In the genomic region with DNA sequence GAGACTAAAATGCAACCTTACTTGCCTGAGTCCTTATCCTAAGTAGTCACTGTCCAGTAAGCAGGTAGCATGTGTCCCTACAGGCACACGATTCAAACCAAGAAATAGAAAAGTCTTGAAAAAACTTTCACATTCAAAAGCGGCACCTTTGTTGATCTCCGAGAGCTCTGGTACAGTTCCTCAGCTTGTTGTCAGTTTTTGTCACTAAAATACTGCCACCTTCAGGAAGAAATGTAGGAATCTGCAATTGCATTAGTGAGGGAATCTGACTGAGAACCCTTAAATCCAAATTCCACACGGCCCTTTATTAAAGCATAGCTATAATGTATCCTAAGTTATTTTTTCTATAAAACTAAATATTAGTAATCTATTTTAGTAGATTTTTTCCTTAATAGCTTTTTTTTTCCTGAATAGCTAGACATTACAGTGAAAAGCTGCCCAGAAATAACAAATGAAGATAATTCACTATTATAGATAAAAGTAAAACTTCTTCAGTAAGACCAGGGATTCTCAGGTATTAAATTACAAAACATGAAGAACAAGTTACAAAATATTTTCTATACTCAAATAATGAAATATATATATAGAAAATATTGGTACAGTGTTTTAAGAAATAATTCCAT, we compare ENCODE assay signal across 8 cellular contexts. TPM values are rescaled to one million over a fixed set of nuclear protein-coding genes. Genes with fewer than 3 reads are reported as not detected.
DNase-seq lines count a peak whose midpoint lies in the region; ATAC-seq and TF ChIP-seq lines count a peak whose summit lies in the region.

No MANE protein-coding gene starts in this region.

- no peaks in the 10 kb centered on the region for H3K36me3 ChIP-seq in CD8-positive, alpha-beta T cell (ENCODE audit: insufficient read depth, low read length)

- H3K4me3 Mint-ChIP-seq in CD8-positive, alpha-beta T cell: peak overlapping the region; percentile 57
- peak overlapping the region; percentile 62 for H3K4me3 Mint-ChIP-seq in activated B cell treated with CpG ODN at 0.5 μM for 24 hours

- peaks cover 5% of the 10 kb centered on the region for H3K27me3 ChIP-seq in CD8-positive, alpha-beta T cell (ENCODE audit: insufficient read depth, low read length)

- H3K4me1 Mint-ChIP-seq in CD8-positive, alpha-beta T cell (ENCODE audit: low read depth): peaks cover 3% of the 10 kb centered on the region
- H3K4me1 Mint-ChIP-seq in activated B cell treated with CpG ODN at 0.5 μM for 24 hours: peaks cover 16% of the 10 kb centered on the region

- CTCF ChIA-PET in CD8-positive, alpha-beta T cell (lab: Charles Lee): interaction anchor here (0.6 to 4.3 kb wide), 21 partner anchors 9 to 1466 kb away, joined by 3 to 47 read pairs (median 5); no protein-coding TSS in a partner anchor
- CTCF ChIA-PET in activated B cell treated with CpG ODN at 0.5 μM for 24 hours (lab: Charles Lee): interaction anchor here (0.6 to 3.6 kb wide), 18 partner anchors 9 to 254 kb away, joined by 3 to 51 read pairs (median 5); no protein-coding TSS in a partner anchor

- peaks cover 7% of the 10 kb centered on the region for H3K27me3 Mint-ChIP-seq in CD8-positive, alpha-beta T cell (ENCODE audit: low read depth)
- H3K27me3 Mint-ChIP-seq in activated B cell treated with CpG ODN at 0.5 μM for 24 hours: no peaks in the 10 kb centered on the region

- intact Hi-C loops in CD8-positive, alpha-beta T cell (cut with DNase I, micrococcal nuclease): loop anchor here (1.0 to 10.0 kb wide), 6 partner anchors 9 to 314 kb away; no protein-coding TSS in a partner anchor
- intact Hi-C loops in activated B cell treated with CpG ODN at 0.5 μM for 24 hours (cut with micrococcal nuclease): loop anchor here (1.0 kb wide), 3 partner anchors 9 to 185 kb away; no protein-coding TSS in a partner anchor

- no peak overlapping the region for H3K27ac Mint-ChIP-seq in CD8-positive, alpha-beta T cell
- no peak overlapping the region for H3K27ac Mint-ChIP-seq in activated B cell treated with CpG ODN at 0.5 μM for 24 hours

- H3K4me3 ChIP-seq in CD8-positive, alpha-beta T cell (ENCODE audit: low read depth, low read length): no peak overlapping the region

- H3K9me3 Mint-ChIP-seq in CD8-positive, alpha-beta T cell: no peaks in the 10 kb centered on the region
- no peaks in the 10 kb centered on the region for H3K9me3 Mint-ChIP-seq in activated B cell treated with CpG ODN at 0.5 μM for 24 hours

- peak; percentile 49 for ATAC-seq in CD8-positive, alpha-beta T cell
- ATAC-seq in GM18520 (IDR thresholded peaks at IDR 0.05; ENCODE audit: unreplicated experiment) (peak; percentile 83), HG02973 (IDR thresholded peaks at IDR 0.05; ENCODE audit: unreplicated experiment) (peak; percentile 81), activated B cell treated with CpG ODN at 0.5 μM for 24 hours (ENCODE audit: low read depth) (peak; percentile 57)

- no peaks in the 10 kb centered on the region for H3K9me3 ChIP-seq in CD8-positive, alpha-beta T cell (ENCODE audit: low read length)

- POLR2A ChIA-PET in CD8-positive, alpha-beta T cell (lab: Charles Lee): no interaction called here
- POLR2A ChIA-PET in activated B cell treated with CpG ODN at 0.5 μM for 24 hours (lab: Charles Lee): interaction anchor here (0.8 kb wide), 1 partner anchor 11 kb away, joined by 4 read pairs; no protein-coding TSS in a partner anchor

- no peak for TF ChIP-seq CTCF in CD8-positive, alpha-beta T cell (IDR thresholded peaks at IDR 0.05)
- peak; percentile 78 for TF ChIP-seq CTCF in activated B cell treated with CpG ODN at 0.5 μM for 24 hours (IDR thresholded peaks at IDR 0.05)

- H3K4me1 ChIP-seq in CD8-positive, alpha-beta T cell (ENCODE audit: insufficient read depth, low read length): no peaks in the 10 kb centered on the region

- no peak for DNase-seq in CD8-positive, alpha-beta T cell
- peak; percentile 49 for DNase-seq in NCI-H2029 treated with DMSO at 0.1 percent for 48 hours (lab: John Stamatoyannopoulos, UW)
- no peak for DNase-seq in activated B cell treated with CpG ODN at 0.5 μM for 24 hours
- DNase-seq in glomerular endothelial cell (ENCODE audit: extremely low read depth, low read depth, low spot score): peak; percentile 61
- DNase-seq in pulmonary artery endothelial cell (ENCODE audit: low read depth, low spot score): peak; percentile 32
- no peak for DNase-seq in UCSD-AML1 (lab: John Stamatoyannopoulos, UW; ENCODE audit: unreplicated experiment)

- H3K27ac ChIP-seq in CD8-positive, alpha-beta T cell (ENCODE audit: low read depth, low read length): no peak overlapping the region

- no peaks in the 10 kb centered on the region for H3K36me3 Mint-ChIP-seq in CD8-positive, alpha-beta T cell
- H3K36me3 Mint-ChIP-seq in activated B cell treated with CpG ODN at 0.5 μM for 24 hours (ENCODE audit: low read depth): no peaks in the 10 kb centered on the region

RNA-seq across cellular contexts. Expression of a gene that starts 44.0 kb away (rescaled TPM):
- not detected for total RNA-seq in CD8-positive, alpha-beta T cell
- total RNA-seq in activated B cell treated with CpG ODN at 0.5 μM for 24 hours: not detected in 2 replicates
- not detected in 2 replicates for total RNA-seq in glomerular endothelial cell
- total RNA-seq in pulmonary artery endothelial cell: not detected in 2 replicates

Comparison
In these comparisons a context has a peak if more than half of its experiments do, and no peak if none do; other contexts are left out.
1. DNase-seq: peak in NCI-H2029 treated with DMSO at 0.1 percent for 48 hours (single experiment), glomerular endothelial cell (single experiment) and pulmonary artery endothelial cell (single experiment); none in CD8-positive, alpha-beta T cell (0 of 7), activated B cell treated with CpG ODN at 0.5 μM for 24 hours (single experiment) and UCSD-AML1 (single experiment).
2. Peak in every context shown above with its lines, with median percentiles within 50 percentile points of each other: ATAC-seq.